ENCODE assay signal across 8 cellular contexts in the genomic region with DNA sequence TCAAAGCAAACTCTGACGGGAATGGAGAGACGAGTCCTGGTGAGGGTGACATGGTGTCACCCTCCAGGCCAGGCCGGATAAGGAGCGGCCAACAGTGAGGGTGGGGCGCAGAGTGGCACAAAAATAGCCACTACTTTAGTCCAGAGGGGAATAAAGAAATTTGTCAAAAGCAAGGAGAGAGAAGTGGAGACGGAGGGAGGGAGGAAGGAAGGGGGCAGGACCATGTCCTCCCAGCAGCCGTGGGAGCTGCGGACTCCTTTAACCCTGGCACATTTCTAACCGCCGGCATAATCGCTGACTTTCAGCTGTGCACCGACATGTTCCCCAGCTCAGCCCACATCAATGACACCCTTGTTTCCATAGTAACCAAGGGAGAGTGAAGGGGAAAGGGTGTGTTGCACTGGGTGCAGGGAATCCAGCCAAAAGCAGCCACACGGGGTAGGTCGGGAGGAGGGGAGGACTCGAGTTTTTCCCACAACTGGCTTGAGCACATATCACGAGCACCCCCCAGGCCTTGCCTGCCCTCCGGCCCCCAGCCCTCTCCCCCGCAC.
A peak's percentile ranks its signal among the peaks of the same experiment; 100 is the strongest.
DNase-seq lines count a peak whose midpoint lies in the region; ATAC-seq and TF ChIP-seq lines count a peak whose summit lies in the region.

No MANE protein-coding gene starts in this region.

- DNase-seq in GDM1 (lab: John Stamatoyannopoulos, UW) (peak; percentile 79), NCI-H1694 treated with DMSO at 0.1 percent for 48 hours (lab: John Stamatoyannopoulos, UW) (peak; percentile 64), activated T-cell treated with anti-CD3 and anti-CD28 coated beads for 4 hours (peak; percentile 50), erythroblast (lab: John Stamatoyannopoulos, UW) (peak; percentile 94 to 96)
- peak; percentile 76 for DNase-seq in stimulated activated CD8-positive, alpha-beta memory T cell treated with anti-CD3 and anti-CD28 coated beads, Interleukin-4, amount 100 ng/mL, for 48 hours

- H3K4me1 ChIP-seq in muscle layer of colon (ENCODE audit: insufficient read depth, low read length), result peaks cover 33% of the 10 kb centered on the region

- ATAC-seq in GM19397 (IDR thresholded peaks at IDR 0.05; ENCODE audit: unreplicated experiment) (no peak), GM21619 (IDR thresholded peaks at IDR 0.05; ENCODE audit: unreplicated experiment) (no peak)

- H3K36me3 ChIP-seq in muscle layer of colon (ENCODE audit: insufficient read depth, low read length), result no peaks in the 10 kb centered on the region

- H3K27me3 ChIP-seq in muscle layer of colon (ENCODE audit: control insufficient read depth in 1 of 2, insufficient read depth in 2 of 2, low read length in 2 of 2), result no peaks in the 10 kb centered on the region

- H3K9ac ChIP-seq in muscle layer of colon (ENCODE audit: low read length), result no peak overlapping the region

- H3K4me3 ChIP-seq in muscle layer of colon (ENCODE audit: low read depth in 1 of 2, low read length in 2 of 2), result peak overlapping the region; percentile 25 to 43

- H3K9me3 ChIP-seq in muscle layer of colon (ENCODE audit: low read length), result no peaks in the 10 kb centered on the region

- H3K27ac ChIP-seq in muscle layer of colon (ENCODE audit: low read depth, low read length), result peak overlapping the region; percentile 50

- peak; percentile 60 for TF ChIP-seq POLR2A in erythroblast (IDR thresholded peaks at IDR 0.05; ENCODE audit: low read length)
